In genomic region chr1:64246294-64246917, GRCh38 we compare ENCODE assay signal across 9 cellular contexts. TPM values are rescaled to one million over a fixed set of nuclear protein-coding genes. Genes with fewer than 3 reads are reported as not detected.
DNase-seq lines count a peak whose midpoint lies in the region; ATAC-seq, FAIRE-seq and TF ChIP-seq lines count a peak whose summit lies in the region.
"Had no signal": no experiment of that assay in that cellular context is flagged by ENCODE, and none has a peak within 500 bp of the region (broad histone marks: within the 10 kb centered on the region; RNA-seq: fewer than 3 reads in every experiment).

No MANE protein-coding gene starts in this region.

- no peaks in the 10 kb centered on the region for H3K9me1 ChIP-seq in keratinocyte (ENCODE audit: control insufficient read depth, extremely low read depth, insufficient read depth, low read length)

- no peaks in the 10 kb centered on the region for H3K27me3 ChIP-seq in astrocyte (ENCODE audit: insufficient read depth, low read length)
- H3K27me3 ChIP-seq in keratinocyte (ENCODE audit: control insufficient read depth, extremely low read depth, insufficient read depth, low read length) = no peaks in the 10 kb centered on the region

- no peaks in the 10 kb centered on the region for H3K36me3 ChIP-seq in astrocyte (ENCODE audit: insufficient read depth, low read length)
- no peaks in the 10 kb centered on the region for H3K36me3 ChIP-seq in keratinocyte (ENCODE audit: control insufficient read depth in 2 of 2, extremely low read depth in 1 of 2, insufficient read depth in 2 of 2, low read length in 2 of 2)

- H3K4me2 ChIP-seq in astrocyte (ENCODE audit: low read length) (no peak overlapping the region), keratinocyte (ENCODE audit: control insufficient read depth, extremely low read depth, insufficient read depth, low read depth, low read length) (no peak overlapping the region)

- peaks cover 16% of the 10 kb centered on the region for H3K4me1 Mint-ChIP-seq in astrocyte (ENCODE audit: low read depth, unreplicated experiment)

- no peak overlapping the region for H3K27ac Mint-ChIP-seq in astrocyte (ENCODE audit: unreplicated experiment)

- H4K20me1 ChIP-seq in astrocyte (ENCODE audit: insufficient read depth, low read length) (no peaks in the 10 kb centered on the region), keratinocyte (ENCODE audit: control insufficient read depth, extremely low read depth, insufficient read depth, low read length) (no peaks in the 10 kb centered on the region)

- H3K9me3 ChIP-seq in astrocyte (ENCODE audit: insufficient read depth, low read depth, low read length) (no peaks in the 10 kb centered on the region), keratinocyte (ENCODE audit: control insufficient read depth, low read depth, low read length) (no peaks in the 10 kb centered on the region)

- DNase-seq in NCI-H2029 (lab: John Stamatoyannopoulos, UW) = peak; percentile 63
- peak; percentile 15 for DNase-seq in astrocyte (ENCODE audit: low read depth)
- peak; percentile 15 for DNase-seq in keratinocyte (ENCODE audit: low read depth, low spot score)
- no peak for DNase-seq in stimulated activated CD4-positive, alpha-beta T cell treated with anti-CD3 and anti-CD28 coated beads, Interleukin-4, amount 100 ng/mL, for 4 hours

- H3K4me3 Mint-ChIP-seq in astrocyte (ENCODE audit: unreplicated experiment) = no peak overlapping the region

- H3K27me3 Mint-ChIP-seq in astrocyte (ENCODE audit: low read depth, unreplicated experiment) = no peaks in the 10 kb centered on the region

- TF ChIP-seq CTCF in GM12874 (IDR thresholded peaks at IDR 0.05; ENCODE audit: insufficient read depth, low read depth, low read length) = peak; percentile 32; the same call in 1 of the 2 replicates
- peak; percentile 73 for TF ChIP-seq CTCF in astrocyte (IDR thresholded peaks at IDR 0.05; ENCODE audit: insufficient read depth, low read depth, low read length)
- peak in 2 of 3 experiments; percentile 42 to 47 for TF ChIP-seq CTCF in keratinocyte (optimal IDR thresholded peaks at IDR 0.05 in 1 of 3, IDR thresholded peaks at IDR 0.05 in 1 of 3, conservative IDR thresholded peaks at IDR 0.05 in 1 of 3; ENCODE audit: extremely low read depth in 1 of 3, insufficient read depth in 2 of 3, low read length in 3 of 3)

- H2AFZ ChIP-seq in astrocyte (ENCODE audit: low read depth, low read length) (no peak overlapping the region), keratinocyte (ENCODE audit: control insufficient read depth, low read length) (no peak overlapping the region)

- no peaks in the 10 kb centered on the region for H3K9me3 Mint-ChIP-seq in astrocyte (ENCODE audit: unreplicated experiment)

- FAIRE-seq in astrocyte (lab: Jason Lieb, UNC) (peak; percentile 79), keratinocyte (lab: Jason Lieb, UNC) (peak; percentile 44)

- H3K79me2 ChIP-seq in astrocyte (ENCODE audit: insufficient read depth, low read length) (no peaks in the 10 kb centered on the region), keratinocyte (ENCODE audit: control insufficient read depth, insufficient read depth, low read length) (no peaks in the 10 kb centered on the region)

- no peak overlapping the region for H3K27ac ChIP-seq in astrocyte (ENCODE audit: low read depth, low read length)
- no peak overlapping the region for H3K27ac ChIP-seq in keratinocyte (ENCODE audit: control insufficient read depth, insufficient read depth, low read length)

- dilution Hi-C loops in keratinocyte (cut with MboI; ENCODE audit: extremely low pct_ligation_motif_present, low sequenced_read_pairs) = loop anchor here (25.0 kb wide), 1 partner anchor 659 kb away; the partner anchor contains the start of gene PGM1

- no peak overlapping the region for H3K9ac ChIP-seq in astrocyte (ENCODE audit: low read length)
- no peak overlapping the region for H3K9ac ChIP-seq in keratinocyte (ENCODE audit: control insufficient read depth, extremely low read depth, insufficient read depth, low read length)

- H3K4me1 ChIP-seq in astrocyte (ENCODE audit: insufficient read depth, low read length) (peaks cover 5% of the 10 kb centered on the region), keratinocyte (ENCODE audit: control insufficient read depth, extremely low read depth, insufficient read depth, low read length) (no peaks in the 10 kb centered on the region)

- ATAC-seq in HG02981 (IDR thresholded peaks at IDR 0.05; ENCODE audit: unreplicated experiment) (no peak), GM18870 (IDR thresholded peaks at IDR 0.05; ENCODE audit: unreplicated experiment) (no peak)

- no peaks in the 10 kb centered on the region for H3K36me3 Mint-ChIP-seq in astrocyte (ENCODE audit: low read depth, unreplicated experiment)

- H3K4me3 ChIP-seq in astrocyte (ENCODE audit: insufficient read depth, low read depth, low read length) = no peak overlapping the region
- no peak overlapping the region for H3K4me3 ChIP-seq in keratinocyte (ENCODE audit: control insufficient read depth in 2 of 3, extremely low read depth in 1 of 3, insufficient read depth in 2 of 3, low read depth in 1 of 3, low read length in 3 of 3)

RNA-seq across cellular contexts. Expression of gene UBE2U, which starts 43.0 kb away (rescaled TPM):
- total RNA-seq in astrocyte = not detected in 2 replicates
- not detected in 3 replicates for polyA plus RNA-seq in keratinocyte
- polyA plus RNA-seq in keratinocyte (2011; ENCODE audit: low read depth) = not detected
- not detected in 2 replicates for polyA plus RNA-seq in keratinocyte (2011; cell fraction: cytosol; rRNA removed)
- not detected in 2 replicates for polyA plus RNA-seq in keratinocyte (2011; cell fraction: nucleus; rRNA removed)
- not detected in 2 replicates for polyA plus RNA-seq in keratinocyte (2012; ENCODE audit: low replicate concordance)
- not detected in 3 replicates for polyA minus RNA-seq in keratinocyte
- not detected for polyA minus RNA-seq in keratinocyte (2011; cell fraction: cytosol; rRNA and poly(A)+ RNA removed)
- not detected in 2 replicates for polyA minus RNA-seq in keratinocyte (2011; cell fraction: nucleus; rRNA and poly(A)+ RNA removed)
- total RNA-seq: skeletal muscle tissue; T-helper 2 cell treated with Interferon-gamma antibody and Interleukin-4, amounts not matched to agents 100 ng/mL and 5 ng/mL, for 36 hours had no signal

Comparison
In these comparisons a context has a peak if more than half of its experiments do, and no peak if none do; other contexts are left out.
1. DNase-seq: peak in NCI-H2029 (single experiment), astrocyte (single experiment) and keratinocyte (single experiment); none in stimulated activated CD4-positive, alpha-beta T cell treated with anti-CD3 and anti-CD28 coated beads, Interleukin-4, amount 100 ng/mL, for 4 hours (0 of 2).
2. Peak in every context shown above with its lines, with median percentiles within 50 percentile points of each other: CTCF ChIP-seq.